In the genomic region with DNA sequence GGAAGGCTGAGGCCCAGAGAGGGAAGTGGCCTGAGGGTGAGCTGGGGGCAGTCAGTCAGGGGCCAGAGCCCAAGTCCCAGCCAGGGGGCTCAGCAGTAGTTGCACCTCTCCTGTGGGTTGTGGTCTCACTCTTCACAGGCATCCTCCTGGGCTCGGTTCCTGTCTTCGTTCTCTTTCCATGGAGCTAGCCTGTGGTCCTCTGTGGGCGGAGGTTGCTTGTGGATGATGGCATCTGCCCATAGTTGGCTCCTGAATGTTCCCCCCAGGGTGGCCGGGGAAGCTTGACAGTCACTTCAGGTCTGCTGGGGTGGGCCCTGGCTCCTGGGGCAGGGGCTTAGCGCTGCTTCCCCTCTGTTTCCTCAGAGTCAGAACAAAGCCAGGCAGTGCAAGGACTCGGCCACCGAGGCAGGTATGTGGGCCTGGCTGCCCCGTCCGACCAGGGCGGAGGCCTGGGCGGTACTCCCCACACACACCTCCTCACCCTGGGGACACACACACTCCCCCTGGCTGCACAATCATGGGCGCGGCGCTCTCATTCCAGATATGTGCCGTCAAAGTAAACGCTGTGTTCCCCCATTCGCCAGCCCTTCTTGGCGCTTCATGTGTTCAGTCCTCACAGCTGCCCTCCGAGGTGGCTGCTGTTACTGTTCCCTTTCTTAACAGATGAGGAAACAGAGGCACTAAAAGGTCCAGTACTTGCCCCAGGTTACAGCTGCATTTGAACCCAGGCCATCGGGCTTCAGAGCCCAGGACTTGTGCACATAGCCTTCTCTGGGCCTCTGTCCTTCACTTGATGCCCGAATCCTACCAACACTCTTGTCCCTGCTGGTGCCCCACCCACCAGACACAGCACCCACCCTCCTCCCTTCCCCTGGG, we compare ENCODE assay signal across 11 cellular contexts. TPM values are rescaled to one million over a fixed set of nuclear protein-coding genes. Genes with fewer than 3 reads are reported as not detected.
DNase-seq lines count a peak whose midpoint lies in the region; ATAC-seq and TF ChIP-seq lines count a peak whose summit lies in the region.
"Had no signal": no experiment of that assay in that cellular context is flagged by ENCODE, and none has a peak within 500 bp of the region (broad histone marks: within the 10 kb centered on the region; RNA-seq: fewer than 3 reads in every experiment).

No MANE protein-coding gene starts in this region.

- H3K4me1 Mint-ChIP-seq in neural crest cell: peaks cover 16% of the 10 kb centered on the region

- H3K36me3 ChIP-seq in BE2C (no peaks in the 10 kb centered on the region), HEK293 (ENCODE audit: control insufficient read depth in 2 of 2, insufficient read depth in 1 of 2, low read length in 2 of 2) (no peaks in the 10 kb centered on the region), colonic mucosa (no peaks in the 10 kb centered on the region)

- H3K9me3 ChIP-seq in BE2C: no peaks in the 10 kb centered on the region
- H3K9me3 ChIP-seq in HEK293 (ENCODE audit: control insufficient read depth, insufficient read depth, low read depth, low read length): no peaks in the 10 kb centered on the region
- H3K9me3 ChIP-seq in colonic mucosa: no peaks in the 10 kb centered on the region

- H3K27ac Mint-ChIP-seq in neural crest cell (ENCODE audit: unreplicated experiment): no peak overlapping the region

- H3K4me3 ChIP-seq in BE2C (ENCODE audit: low read depth, low read length) (no peak overlapping the region), HEK293 (ENCODE audit: low read depth, low read length) (no peak overlapping the region), colonic mucosa (no peak overlapping the region)

- intact Hi-C loops in colonic mucosa (cut with DNase I): no loop called here

- CTCF ChIA-PET in HEK293 (lab: Yijun Ruan, JAX): interaction anchor here (0.5 to 1.8 kb wide), 3 partner anchors 23 to 936 kb away, joined by 3 to 8 read pairs (median 3); no protein-coding TSS in a partner anchor

- H3K9ac ChIP-seq in colonic mucosa (ENCODE audit: low read depth in 2 of 2, low read length in 2 of 2): peak overlapping the region in 1 of 2 donors; percentile 21

- H3K4me1 ChIP-seq in BE2C (no peaks in the 10 kb centered on the region), HEK293 (ENCODE audit: control insufficient read depth, insufficient read depth, low read length) (no peaks in the 10 kb centered on the region), colonic mucosa (peaks cover 5% of the 10 kb centered on the region)

- peaks cover 3% of the 10 kb centered on the region for H3K27me3 Mint-ChIP-seq in neural crest cell (ENCODE audit: low read depth)

- DNase-seq in BE2C (peak; percentile 10), colonic mucosa (peak; percentile 60), neural crest cell (ENCODE audit: low read depth, low spot score) (no peak), SKM-1 treated with dmso at 0.1 percent for 144 hours (lab: John Stamatoyannopoulos, UW; ENCODE audit: unreplicated experiment) (no peak), NCI-H2107 (lab: John Stamatoyannopoulos, UW) (no peak), NCI-H1092 (lab: John Stamatoyannopoulos, UW) (no peak)
- DNase-seq: HCEC 1CT, mammary epithelial cell had no signal

- no peaks in the 10 kb centered on the region for H3K27me3 ChIP-seq in BE2C
- H3K27me3 ChIP-seq in colonic mucosa: no peaks in the 10 kb centered on the region

- H3K9me3 Mint-ChIP-seq in neural crest cell: no peaks in the 10 kb centered on the region

- H3K27ac ChIP-seq in HEK293 (ENCODE audit: extremely low read depth, low read depth, low read length) (no peak overlapping the region), colonic mucosa (no peak overlapping the region)

- ATAC-seq in HG03520 (IDR thresholded peaks at IDR 0.05; ENCODE audit: unreplicated experiment): no peak

- POLR2A ChIA-PET in HEK293 (lab: Yijun Ruan, JAX): no interaction called here

- H3K36me3 Mint-ChIP-seq in neural crest cell (ENCODE audit: low read depth): no peaks in the 10 kb centered on the region

- H3K4me3 Mint-ChIP-seq in neural crest cell: peak overlapping the region; percentile 51

- TF ChIP-seq CTCF in BE2C (IDR thresholded peaks at IDR 0.05; ENCODE audit: low read depth, low read length) (no peak), HEK293 (tag by site-specific recombination; IDR thresholded peaks at IDR 0.05) (no peak), colonic mucosa (IDR thresholded peaks at IDR 0.05) (no peak), neural crest cell (conservative IDR thresholded peaks at IDR 0.05) (no peak)

TF ChIP-seq in HEK293, 187 proteins besides CTCF, POLR2A, EP300 and RAD21 (continues in another document):
- no peak for TF ChIP-seq ZNF530 (tag by site-specific recombination; IDR thresholded peaks at IDR 0.05; ENCODE audit: low read depth)
- TF ChIP-seq ZBTB17 (tag by site-specific recombination; IDR thresholded peaks at IDR 0.05): no peak
- TF ChIP-seq, protein P1, sequence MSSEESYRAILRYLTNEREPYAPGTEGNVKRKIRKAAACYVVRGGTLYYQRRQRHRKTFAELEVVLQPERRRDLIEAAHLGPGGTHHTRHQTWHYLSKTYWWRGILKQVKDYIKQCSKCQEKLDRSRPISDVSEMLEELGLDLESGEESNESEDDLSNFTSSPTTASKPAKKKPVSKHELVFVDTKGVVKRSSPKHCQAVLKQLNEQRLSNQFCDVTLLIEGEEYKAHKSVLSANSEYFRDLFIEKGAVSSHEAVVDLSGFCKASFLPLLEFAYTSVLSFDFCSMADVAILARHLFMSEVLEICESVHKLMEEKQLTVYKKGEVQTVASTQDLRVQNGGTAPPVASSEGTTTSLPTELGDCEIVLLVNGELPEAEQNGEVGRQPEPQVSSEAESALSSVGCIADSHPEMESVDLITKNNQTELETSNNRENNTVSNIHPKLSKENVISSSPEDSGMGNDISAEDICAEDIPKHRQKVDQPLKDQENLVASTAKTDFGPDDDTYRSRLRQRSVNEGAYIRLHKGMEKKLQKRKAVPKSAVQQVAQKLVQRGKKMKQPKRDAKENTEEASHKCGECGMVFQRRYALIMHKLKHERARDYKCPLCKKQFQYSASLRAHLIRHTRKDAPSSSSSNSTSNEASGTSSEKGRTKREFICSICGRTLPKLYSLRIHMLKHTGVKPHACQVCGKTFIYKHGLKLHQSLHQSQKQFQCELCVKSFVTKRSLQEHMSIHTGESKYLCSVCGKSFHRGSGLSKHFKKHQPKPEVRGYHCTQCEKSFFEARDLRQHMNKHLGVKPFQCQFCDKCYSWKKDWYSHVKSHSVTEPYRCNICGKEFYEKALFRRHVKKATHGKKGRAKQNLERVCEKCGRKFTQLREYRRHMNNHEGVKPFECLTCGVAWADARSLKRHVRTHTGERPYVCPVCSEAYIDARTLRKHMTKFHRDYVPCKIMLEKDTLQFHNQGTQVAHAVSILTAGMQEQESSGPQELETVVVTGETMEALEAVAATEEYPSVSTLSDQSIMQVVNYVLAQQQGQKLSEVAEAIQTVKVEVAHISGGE (tag by site-specific recombination; conservative IDR thresholded peaks at IDR 0.05; ENCODE audit: low read depth): no peak
- TF ChIP-seq, protein P2, sequence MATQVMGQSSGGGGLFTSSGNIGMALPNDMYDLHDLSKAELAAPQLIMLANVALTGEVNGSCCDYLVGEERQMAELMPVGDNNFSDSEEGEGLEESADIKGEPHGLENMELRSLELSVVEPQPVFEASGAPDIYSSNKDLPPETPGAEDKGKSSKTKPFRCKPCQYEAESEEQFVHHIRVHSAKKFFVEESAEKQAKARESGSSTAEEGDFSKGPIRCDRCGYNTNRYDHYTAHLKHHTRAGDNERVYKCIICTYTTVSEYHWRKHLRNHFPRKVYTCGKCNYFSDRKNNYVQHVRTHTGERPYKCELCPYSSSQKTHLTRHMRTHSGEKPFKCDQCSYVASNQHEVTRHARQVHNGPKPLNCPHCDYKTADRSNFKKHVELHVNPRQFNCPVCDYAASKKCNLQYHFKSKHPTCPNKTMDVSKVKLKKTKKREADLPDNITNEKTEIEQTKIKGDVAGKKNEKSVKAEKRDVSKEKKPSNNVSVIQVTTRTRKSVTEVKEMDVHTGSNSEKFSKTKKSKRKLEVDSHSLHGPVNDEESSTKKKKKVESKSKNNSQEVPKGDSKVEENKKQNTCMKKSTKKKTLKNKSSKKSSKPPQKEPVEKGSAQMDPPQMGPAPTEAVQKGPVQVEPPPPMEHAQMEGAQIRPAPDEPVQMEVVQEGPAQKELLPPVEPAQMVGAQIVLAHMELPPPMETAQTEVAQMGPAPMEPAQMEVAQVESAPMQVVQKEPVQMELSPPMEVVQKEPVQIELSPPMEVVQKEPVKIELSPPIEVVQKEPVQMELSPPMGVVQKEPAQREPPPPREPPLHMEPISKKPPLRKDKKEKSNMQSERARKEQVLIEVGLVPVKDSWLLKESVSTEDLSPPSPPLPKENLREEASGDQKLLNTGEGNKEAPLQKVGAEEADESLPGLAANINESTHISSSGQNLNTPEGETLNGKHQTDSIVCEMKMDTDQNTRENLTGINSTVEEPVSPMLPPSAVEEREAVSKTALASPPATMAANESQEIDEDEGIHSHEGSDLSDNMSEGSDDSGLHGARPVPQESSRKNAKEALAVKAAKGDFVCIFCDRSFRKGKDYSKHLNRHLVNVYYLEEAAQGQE (tag by site-specific recombination; IDR thresholded peaks at IDR 0.05): no peak
- no peak for TF ChIP-seq ZNF354C (tag by site-specific recombination; IDR thresholded peaks at IDR 0.05; ENCODE audit: borderline replicate concordance, low read depth)
- no peak for TF ChIP-seq ZBTB20 (tag by site-specific recombination; IDR thresholded peaks at IDR 0.05)
- TF ChIP-seq ZNF394 (tag by site-specific recombination; IDR thresholded peaks at IDR 0.05; ENCODE audit: borderline replicate concordance): no peak
- TF ChIP-seq HOXA7 (CRISPR knock-in tag; IDR thresholded peaks at IDR 0.05; ENCODE audit: borderline replicate concordance): no peak
- TF ChIP-seq ZNF701 (tag by site-specific recombination; IDR thresholded peaks at IDR 0.05): no peak
- no peak for TF ChIP-seq ZNF132 (tag by site-specific recombination; IDR thresholded peaks at IDR 0.05; ENCODE audit: borderline replicate concordance)
- TF ChIP-seq ZSCAN30 (tag by site-specific recombination; IDR thresholded peaks at IDR 0.05): no peak
- no peak for TF ChIP-seq ZNF366 (tag by site-specific recombination; conservative IDR thresholded peaks at IDR 0.05)
- TF ChIP-seq MYNN (tag by site-specific recombination; IDR thresholded peaks at IDR 0.05; ENCODE audit: borderline replicate concordance): no peak
- no peak for TF ChIP-seq ZNF335 (tag by site-specific recombination; conservative IDR thresholded peaks at IDR 0.05)
- peak; percentile 76 for TF ChIP-seq KLF1 (tag by site-specific recombination; IDR thresholded peaks at IDR 0.05)
- peak; percentile 55 for TF ChIP-seq ZFHX2 (tag by site-specific recombination; conservative IDR thresholded peaks at IDR 0.05)
- no peak for TF ChIP-seq ZBTB7A (tag by site-specific recombination; IDR thresholded peaks at IDR 0.05; ENCODE audit: low read depth)

RNA-seq across cellular contexts. Expression of a gene that starts 34.5 kb away (rescaled TPM):
- polyA plus RNA-seq in BE2C (2012; ENCODE audit: insufficient read depth, insufficient read length, low read depth): 7.2 TPM
- 1 to 10 TPM; 3.7 to 4.2 TPM for total RNA-seq in colonic mucosa
- 0.84 and 1.5 TPM in 2 replicates for total RNA-seq in neural crest cell
- total RNA-seq: glomerular endothelial cell had no signal

RNA-seq across cellular contexts. Expression of a gene that starts 41.5 kb away (rescaled TPM):
- polyA plus RNA-seq in BE2C (2012; ENCODE audit: insufficient read depth, insufficient read length, low read depth): 387 TPM
- 100 to 1,000 TPM; 594 to 841 TPM for total RNA-seq in colonic mucosa
- 258 and 259 TPM in 2 replicates for total RNA-seq in neural crest cell

Comparison
In these comparisons a context has a peak if more than half of its experiments do, and no peak if none do; other contexts are left out.
1. DNase-seq: peak in BE2C (single experiment) and colonic mucosa (single experiment); none in neural crest cell (single experiment), SKM-1 treated with dmso at 0.1 percent for 144 hours (single experiment), NCI-H2107 (single experiment) and NCI-H1092 (single experiment).